Comparison of ENCODE assay signal across 8 cellular contexts in genomic region chr17:1399679-1400512, GRCh38. TPM values are rescaled to one million over a fixed set of nuclear protein-coding genes. Genes with fewer than 3 reads are reported as not detected.
A peak's percentile ranks its signal among the peaks of the same experiment; 100 is the strongest.
DNase-seq lines count a peak whose midpoint lies in the region; ATAC-seq and TF ChIP-seq lines count a peak whose summit lies in the region.

YWHAE (minus strand) TSS chr17:1400222; CDS start chr17:1400110, 112 bp downstream.

- peak within 1 kb of the TSS; percentile 94 for H3K27ac ChIP-seq in CD8-positive, alpha-beta T cell (ENCODE audit: low read depth, low read length)
- H3K27ac ChIP-seq in effector memory CD4-positive, alpha-beta T cell (ENCODE audit: insufficient read depth, low read length, poor library complexity, severe bottlenecking) = peak within 1 kb of the TSS; percentile 97

- H3K4me3 Mint-ChIP-seq in CD8-positive, alpha-beta T cell = peak within 1 kb of the TSS; percentile 99

- H3K27me3 ChIP-seq in CD8-positive, alpha-beta T cell (ENCODE audit: insufficient read depth, low read length) = no peaks in the 10 kb centered on the region
- no peaks in the 10 kb centered on the region for H3K27me3 ChIP-seq in effector memory CD4-positive, alpha-beta T cell (replicated peaks; ENCODE audit: control insufficient read depth, insufficient read depth, low read length, poor library complexity, severe bottlenecking)

- H3K9me3 ChIP-seq in CD8-positive, alpha-beta T cell (ENCODE audit: low read length) = no peaks in the 10 kb centered on the region
- no peaks in the 10 kb centered on the region for H3K9me3 ChIP-seq in effector memory CD4-positive, alpha-beta T cell (ENCODE audit: control insufficient read depth, low read length)

- H3K36me3 Mint-ChIP-seq in CD8-positive, alpha-beta T cell = peaks cover 21% of the 10 kb centered on the region

- POLR2A ChIA-PET in CD8-positive, alpha-beta T cell (lab: Charles Lee) = interaction anchor here (0.5 to 2.0 kb wide), 10 partner anchors 8 to 88 kb away, joined by 3 to 14 read pairs (median 5); partner anchors contain the start of gene CRK
- POLR2A ChIA-PET in activated CD8-positive, alpha-beta memory T cell treated with anti-CD3 and anti-CD28 coated beads for 36 hours (lab: Charles Lee) = interaction anchor here (0.6 to 2.1 kb wide), 7 partner anchors 8 to 163 kb away, joined by 3 to 6 read pairs (median 4); partner anchors contain the start of gene PITPNA

- peak; percentile 87 to 97 (median 95) for DNase-seq in CD8-positive, alpha-beta T cell
- peak; percentile 76 for DNase-seq in HS-5 (ENCODE audit: low read depth)
- peak; percentile 77 for DNase-seq in NK-92 treated with Interleukin-12 subunit alpha and Interleukin-12 subunit beta, amount 100 ng/mL, for 24 hours (lab: John Stamatoyannopoulos, UW)
- DNase-seq in effector memory CD4-positive, alpha-beta T cell = peak; percentile 90 to 94 (median 91)
- DNase-seq in medulla oblongata (ENCODE audit: extremely low spot score) = peak; percentile 96
- peak; percentile 92 for DNase-seq in stimulated activated CD8-positive, alpha-beta memory T cell treated with anti-CD3 and anti-CD28 coated beads, Interleukin-12 subunit alpha, Interleukin-12 subunit beta, amount 100 ng/mL, for 1 hour (ENCODE audit: low read depth)

- H3K36me3 ChIP-seq in CD8-positive, alpha-beta T cell (ENCODE audit: insufficient read depth, low read length) = no peaks in the 10 kb centered on the region
- H3K36me3 ChIP-seq in effector memory CD4-positive, alpha-beta T cell (ENCODE audit: control insufficient read depth, insufficient read depth, low read length) = peaks cover 4% of the 10 kb centered on the region

- H3K4me1 Mint-ChIP-seq in CD8-positive, alpha-beta T cell (ENCODE audit: low read depth) = peaks cover 41% of the 10 kb centered on the region

- peak within 1 kb of the TSS; percentile 98 for H3K27ac Mint-ChIP-seq in CD8-positive, alpha-beta T cell

- CTCF ChIA-PET in CD8-positive, alpha-beta T cell (lab: Charles Lee) = interaction anchor here (1.0 to 2.2 kb wide), 3 partner anchors 23 to 225 kb away, joined by 3 to 7 read pairs (median 4); no protein-coding TSS in a partner anchor
- CTCF ChIA-PET in activated CD8-positive, alpha-beta memory T cell treated with anti-CD3 and anti-CD28 coated beads for 36 hours (lab: Charles Lee) = interaction anchor here (0.6 to 2.1 kb wide), 6 partner anchors 8 to 115 kb away, joined by 3 to 9 read pairs (median 6); no protein-coding TSS in a partner anchor

- intact Hi-C loops in CD8-positive, alpha-beta T cell (cut with DNase I, micrococcal nuclease) = loop anchor here (1.0 to 2.0 kb wide), 4 partner anchors 35 to 116 kb away; partner anchors contain the start of genes CRK (in 2 of the 2) and INPP5K (in 2 of the 2)

- no peaks in the 10 kb centered on the region for H3K9me3 Mint-ChIP-seq in CD8-positive, alpha-beta T cell

- peak; percentile 86 for ATAC-seq in CD8-positive, alpha-beta T cell
- peak; percentile 71 for ATAC-seq in GM19468 (IDR thresholded peaks at IDR 0.05; ENCODE audit: extremely low read depth, unreplicated experiment)

- H3K4me1 ChIP-seq in CD8-positive, alpha-beta T cell (ENCODE audit: insufficient read depth, low read length) = peaks cover 25% of the 10 kb centered on the region
- peaks cover 19% of the 10 kb centered on the region for H3K4me1 ChIP-seq in effector memory CD4-positive, alpha-beta T cell (ENCODE audit: control insufficient read depth, insufficient read depth, low read length, poor library complexity, severe bottlenecking)

- no peaks in the 10 kb centered on the region for H3K27me3 Mint-ChIP-seq in CD8-positive, alpha-beta T cell (ENCODE audit: low read depth)

- H3K4me3 ChIP-seq in CD8-positive, alpha-beta T cell (ENCODE audit: low read depth, low read length) = peak within 1 kb of the TSS; percentile 100
- peak within 1 kb of the TSS; percentile 100 for H3K4me3 ChIP-seq in effector memory CD4-positive, alpha-beta T cell (ENCODE audit: insufficient read depth, low read depth, low read length, poor library complexity, severe bottlenecking)

- no peak for TF ChIP-seq CTCF in CD8-positive, alpha-beta T cell (IDR thresholded peaks at IDR 0.05)

RNA-seq across cellular contexts. Expression of gene YWHAE, which starts in this region (rescaled TPM):
- total RNA-seq in CD8-positive, alpha-beta T cell = 100 to 1,000 TPM; 125 to 134 TPM
- total RNA-seq in activated CD8-positive, alpha-beta memory T cell treated with anti-CD3 and anti-CD28 coated beads for 36 hours = 100 to 1,000 TPM; 564 to 609 TPM

Comparison
In these comparisons a context has a peak if more than half of its experiments do, and no peak if none do; other contexts are left out.
1. Peak in every context shown above with its lines: DNase-seq, ATAC-seq, H3K4me3 ChIP-seq and H3K27ac ChIP-seq.
2. RNA of gene YWHAE (total RNA-seq): 564 to 609 TPM in activated CD8-positive, alpha-beta memory T cell treated with anti-CD3 and anti-CD28 coated beads for 36 hours; 125 to 134 TPM in CD8-positive, alpha-beta T cell; every median in the first group is over 4 times any median in the second.